ENCODE assay signal across 1 cellular context in the genomic region with DNA sequence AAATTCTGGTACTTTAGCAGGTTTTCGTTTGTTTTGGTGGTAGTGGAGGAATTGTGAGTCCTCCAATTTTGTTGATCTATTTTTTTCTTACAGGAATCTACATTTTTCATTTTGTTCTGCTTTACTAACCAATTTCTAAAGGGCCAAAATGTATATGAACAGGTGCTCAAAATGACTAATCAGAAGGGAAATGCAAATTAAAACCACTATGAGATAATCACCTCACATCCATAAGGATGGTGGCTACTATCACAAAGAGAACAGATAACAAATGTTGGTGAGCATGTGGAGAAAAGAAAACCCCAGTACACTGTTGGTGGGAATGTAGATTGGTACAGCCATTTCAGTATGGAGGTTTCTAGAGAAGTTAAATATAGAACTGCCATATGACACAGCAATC.
TF ChIP-seq lines count a peak whose summit lies in the region.

No MANE protein-coding gene starts in this region.

TF ChIP-seq in GM12878, 131 proteins besides CTCF, POLR2A, EP300 and RAD21 (continued from another document):
- no peak for TF ChIP-seq MEF2B (IDR thresholded peaks at IDR 0.05; ENCODE audit: partially characterized antibody, poor library complexity, severe bottlenecking)
- TF ChIP-seq CREM (IDR thresholded peaks at IDR 0.05; ENCODE audit: low read depth): 0 out of 2 replicates have a peak, but pooled peaks have one; percentile 24
- TF ChIP-seq, protein P1, sequence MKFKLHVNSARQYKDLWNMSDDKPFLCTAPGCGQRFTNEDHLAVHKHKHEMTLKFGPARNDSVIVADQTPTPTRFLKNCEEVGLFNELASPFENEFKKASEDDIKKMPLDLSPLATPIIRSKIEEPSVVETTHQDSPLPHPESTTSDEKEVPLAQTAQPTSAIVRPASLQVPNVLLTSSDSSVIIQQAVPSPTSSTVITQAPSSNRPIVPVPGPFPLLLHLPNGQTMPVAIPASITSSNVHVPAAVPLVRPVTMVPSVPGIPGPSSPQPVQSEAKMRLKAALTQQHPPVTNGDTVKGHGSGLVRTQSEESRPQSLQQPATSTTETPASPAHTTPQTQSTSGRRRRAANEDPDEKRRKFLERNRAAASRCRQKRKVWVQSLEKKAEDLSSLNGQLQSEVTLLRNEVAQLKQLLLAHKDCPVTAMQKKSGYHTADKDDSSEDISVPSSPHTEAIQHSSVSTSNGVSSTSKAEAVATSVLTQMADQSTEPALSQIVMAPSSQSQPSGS (IDR thresholded peaks at IDR 0.05; ENCODE audit: low read length): peak; percentile 46
- TF ChIP-seq SMAD1 (IDR thresholded peaks at IDR 0.05; ENCODE audit: low read depth, partially characterized antibody): no peak
- TF ChIP-seq MYC (IDR thresholded peaks at IDR 0.05; ENCODE audit: insufficient read depth, insufficient read length, insufficient replicate concordance, low read length, severe bottlenecking): no peak
- TF ChIP-seq SRF (IDR thresholded peaks at IDR 0.05; ENCODE audit: low read depth in 2 of 2, low read length in 2 of 2): no peak
- no peak for TF ChIP-seq BHLHE40 (IDR thresholded peaks at IDR 0.05; ENCODE audit: borderline replicate concordance in 1 of 2, low read depth in 2 of 2, low read length in 1 of 2)
- peak; percentile 75 for TF ChIP-seq NFIC (IDR thresholded peaks at IDR 0.05; ENCODE audit: low read depth, low read length)
- no peak for TF ChIP-seq KDM1A (IDR thresholded peaks at IDR 0.05; ENCODE audit: borderline replicate concordance)
- TF ChIP-seq TCF7 (IDR thresholded peaks at IDR 0.05; ENCODE audit: borderline replicate concordance): no peak
- TF ChIP-seq FOXM1 (IDR thresholded peaks at IDR 0.05; ENCODE audit: low read depth, low read length): peak; percentile 70; the same call in 1 of the 2 replicates
- TF ChIP-seq RUNX3 (IDR thresholded peaks at IDR 0.05; ENCODE audit: low read length): peak; percentile 86
- TF ChIP-seq, protein P2, sequence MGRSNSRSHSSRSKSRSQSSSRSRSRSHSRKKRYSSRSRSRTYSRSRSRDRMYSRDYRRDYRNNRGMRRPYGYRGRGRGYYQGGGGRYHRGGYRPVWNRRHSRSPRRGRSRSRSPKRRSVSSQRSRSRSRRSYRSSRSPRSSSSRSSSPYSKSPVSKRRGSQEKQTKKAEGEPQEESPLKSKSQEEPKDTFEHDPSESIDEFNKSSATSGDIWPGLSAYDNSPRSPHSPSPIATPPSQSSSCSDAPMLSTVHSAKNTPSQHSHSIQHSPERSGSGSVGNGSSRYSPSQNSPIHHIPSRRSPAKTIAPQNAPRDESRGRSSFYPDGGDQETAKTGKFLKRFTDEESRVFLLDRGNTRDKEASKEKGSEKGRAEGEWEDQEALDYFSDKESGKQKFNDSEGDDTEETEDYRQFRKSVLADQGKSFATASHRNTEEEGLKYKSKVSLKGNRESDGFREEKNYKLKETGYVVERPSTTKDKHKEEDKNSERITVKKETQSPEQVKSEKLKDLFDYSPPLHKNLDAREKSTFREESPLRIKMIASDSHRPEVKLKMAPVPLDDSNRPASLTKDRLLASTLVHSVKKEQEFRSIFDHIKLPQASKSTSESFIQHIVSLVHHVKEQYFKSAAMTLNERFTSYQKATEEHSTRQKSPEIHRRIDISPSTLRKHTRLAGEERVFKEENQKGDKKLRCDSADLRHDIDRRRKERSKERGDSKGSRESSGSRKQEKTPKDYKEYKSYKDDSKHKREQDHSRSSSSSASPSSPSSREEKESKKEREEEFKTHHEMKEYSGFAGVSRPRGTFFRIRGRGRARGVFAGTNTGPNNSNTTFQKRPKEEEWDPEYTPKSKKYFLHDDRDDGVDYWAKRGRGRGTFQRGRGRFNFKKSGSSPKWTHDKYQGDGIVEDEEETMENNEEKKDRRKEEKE (IDR thresholded peaks at IDR 0.05): no peak
- peak in 1 of 2 experiments; percentile 81; a peak in 2 of 4 replicates for TF ChIP-seq ETV6 (conservative IDR thresholded peaks at IDR 0.05 in 1 of 2, IDR thresholded peaks at IDR 0.05 in 1 of 2; ENCODE audit: borderline replicate concordance in 1 of 2, low read depth in 1 of 2)
- no peak for TF ChIP-seq HDAC2 (IDR thresholded peaks at IDR 0.05)
